In the genomic region with DNA sequence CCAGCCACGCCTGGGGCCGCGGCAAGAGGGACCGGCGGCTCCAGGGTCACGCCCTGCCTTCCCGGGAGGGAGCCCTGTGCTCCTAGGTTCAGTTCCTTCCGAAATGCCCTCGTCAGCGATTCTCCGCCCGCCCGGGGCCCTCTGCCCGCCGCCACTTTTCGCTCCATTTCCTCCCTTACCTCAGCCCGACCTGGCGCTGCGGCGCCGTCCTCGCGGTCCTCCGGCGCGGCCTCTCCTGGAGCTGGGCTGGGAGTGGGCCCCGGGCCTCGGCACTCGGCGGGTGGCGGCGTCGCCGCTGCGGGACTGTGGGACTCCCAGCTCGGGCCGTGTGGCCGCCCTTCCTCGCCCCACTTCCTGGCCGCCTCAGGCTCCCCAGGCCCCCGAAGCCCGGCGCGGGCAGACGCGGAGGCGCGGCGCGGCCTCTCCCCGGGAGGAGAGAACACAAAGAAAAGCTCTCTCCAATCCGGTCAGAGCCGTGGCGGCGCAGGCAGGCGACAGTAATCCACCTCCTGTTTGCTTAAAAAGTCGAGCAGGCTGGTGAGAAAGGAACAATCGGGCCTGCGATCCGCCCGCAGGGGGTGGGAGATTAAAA, we compare ENCODE assay signal across 2 cellular contexts.
TF ChIP-seq lines count a peak whose summit lies in the region.

No MANE protein-coding gene starts in this region.

TF ChIP-seq in HEK293, 187 proteins besides CTCF, POLR2A, EP300 and RAD21 (continued from another document and continues in another):
- TF ChIP-seq, protein P1, sequence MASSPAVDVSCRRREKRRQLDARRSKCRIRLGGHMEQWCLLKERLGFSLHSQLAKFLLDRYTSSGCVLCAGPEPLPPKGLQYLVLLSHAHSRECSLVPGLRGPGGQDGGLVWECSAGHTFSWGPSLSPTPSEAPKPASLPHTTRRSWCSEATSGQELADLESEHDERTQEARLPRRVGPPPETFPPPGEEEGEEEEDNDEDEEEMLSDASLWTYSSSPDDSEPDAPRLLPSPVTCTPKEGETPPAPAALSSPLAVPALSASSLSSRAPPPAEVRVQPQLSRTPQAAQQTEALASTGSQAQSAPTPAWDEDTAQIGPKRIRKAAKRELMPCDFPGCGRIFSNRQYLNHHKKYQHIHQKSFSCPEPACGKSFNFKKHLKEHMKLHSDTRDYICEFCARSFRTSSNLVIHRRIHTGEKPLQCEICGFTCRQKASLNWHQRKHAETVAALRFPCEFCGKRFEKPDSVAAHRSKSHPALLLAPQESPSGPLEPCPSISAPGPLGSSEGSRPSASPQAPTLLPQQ (tag by site-specific recombination; IDR thresholded peaks at IDR 0.05), result peak; percentile 32; the same call in 1 of the 2 replicates
- TF ChIP-seq ZBTB17 (tag by site-specific recombination; IDR thresholded peaks at IDR 0.05), result peak; percentile 95; the same call in 1 of the 2 replicates
- TF ChIP-seq, protein P2, sequence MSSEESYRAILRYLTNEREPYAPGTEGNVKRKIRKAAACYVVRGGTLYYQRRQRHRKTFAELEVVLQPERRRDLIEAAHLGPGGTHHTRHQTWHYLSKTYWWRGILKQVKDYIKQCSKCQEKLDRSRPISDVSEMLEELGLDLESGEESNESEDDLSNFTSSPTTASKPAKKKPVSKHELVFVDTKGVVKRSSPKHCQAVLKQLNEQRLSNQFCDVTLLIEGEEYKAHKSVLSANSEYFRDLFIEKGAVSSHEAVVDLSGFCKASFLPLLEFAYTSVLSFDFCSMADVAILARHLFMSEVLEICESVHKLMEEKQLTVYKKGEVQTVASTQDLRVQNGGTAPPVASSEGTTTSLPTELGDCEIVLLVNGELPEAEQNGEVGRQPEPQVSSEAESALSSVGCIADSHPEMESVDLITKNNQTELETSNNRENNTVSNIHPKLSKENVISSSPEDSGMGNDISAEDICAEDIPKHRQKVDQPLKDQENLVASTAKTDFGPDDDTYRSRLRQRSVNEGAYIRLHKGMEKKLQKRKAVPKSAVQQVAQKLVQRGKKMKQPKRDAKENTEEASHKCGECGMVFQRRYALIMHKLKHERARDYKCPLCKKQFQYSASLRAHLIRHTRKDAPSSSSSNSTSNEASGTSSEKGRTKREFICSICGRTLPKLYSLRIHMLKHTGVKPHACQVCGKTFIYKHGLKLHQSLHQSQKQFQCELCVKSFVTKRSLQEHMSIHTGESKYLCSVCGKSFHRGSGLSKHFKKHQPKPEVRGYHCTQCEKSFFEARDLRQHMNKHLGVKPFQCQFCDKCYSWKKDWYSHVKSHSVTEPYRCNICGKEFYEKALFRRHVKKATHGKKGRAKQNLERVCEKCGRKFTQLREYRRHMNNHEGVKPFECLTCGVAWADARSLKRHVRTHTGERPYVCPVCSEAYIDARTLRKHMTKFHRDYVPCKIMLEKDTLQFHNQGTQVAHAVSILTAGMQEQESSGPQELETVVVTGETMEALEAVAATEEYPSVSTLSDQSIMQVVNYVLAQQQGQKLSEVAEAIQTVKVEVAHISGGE (tag by site-specific recombination; conservative IDR thresholded peaks at IDR 0.05; ENCODE audit: low read depth), result no peak; the same call in 1 of the 2 replicates
- no peak for TF ChIP-seq ZNF555 (tag by site-specific recombination; conservative IDR thresholded peaks at IDR 0.05)
- no peak for TF ChIP-seq YY1 (tag by site-specific recombination; IDR thresholded peaks at IDR 0.05)
- no peak for TF ChIP-seq ZNF138 (tag by site-specific recombination; IDR thresholded peaks at IDR 0.05; ENCODE audit: borderline replicate concordance)
- peak; percentile 28 for TF ChIP-seq ZBTB8A (tag by site-specific recombination; IDR thresholded peaks at IDR 0.05)
- TF ChIP-seq ZNF335 (tag by site-specific recombination; conservative IDR thresholded peaks at IDR 0.05), result peak; percentile 82
- no peak for TF ChIP-seq ZNF211 (tag by site-specific recombination; IDR thresholded peaks at IDR 0.05; ENCODE audit: low read depth)
- peak; percentile 35; the same call in 1 of the 2 replicates for TF ChIP-seq ZNF2 (tag by site-specific recombination; IDR thresholded peaks at IDR 0.05)
- TF ChIP-seq, protein P3, sequence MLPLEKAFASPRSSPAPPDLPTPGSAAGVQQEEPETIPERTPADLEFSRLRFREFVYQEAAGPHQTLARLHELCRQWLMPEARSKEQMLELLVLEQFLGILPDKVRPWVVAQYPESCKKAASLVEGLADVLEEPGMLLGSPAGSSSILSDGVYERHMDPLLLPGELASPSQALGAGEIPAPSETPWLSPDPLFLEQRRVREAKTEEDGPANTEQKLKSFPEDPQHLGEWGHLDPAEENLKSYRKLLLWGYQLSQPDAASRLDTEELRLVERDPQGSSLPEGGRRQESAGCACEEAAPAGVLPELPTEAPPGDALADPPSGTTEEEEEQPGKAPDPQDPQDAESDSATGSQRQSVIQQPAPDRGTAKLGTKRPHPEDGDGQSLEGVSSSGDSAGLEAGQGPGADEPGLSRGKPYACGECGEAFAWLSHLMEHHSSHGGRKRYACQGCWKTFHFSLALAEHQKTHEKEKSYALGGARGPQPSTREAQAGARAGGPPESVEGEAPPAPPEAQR (tag by site-specific recombination; IDR thresholded peaks at IDR 0.05), result no peak
- no peak for TF ChIP-seq ZNF202 (tag by site-specific recombination; IDR thresholded peaks at IDR 0.05; ENCODE audit: borderline replicate concordance)
- peak; percentile 24; the same call in 1 of the 2 replicates for TF ChIP-seq SP2 (tag by site-specific recombination; IDR thresholded peaks at IDR 0.05)
- TF ChIP-seq, protein P4, sequence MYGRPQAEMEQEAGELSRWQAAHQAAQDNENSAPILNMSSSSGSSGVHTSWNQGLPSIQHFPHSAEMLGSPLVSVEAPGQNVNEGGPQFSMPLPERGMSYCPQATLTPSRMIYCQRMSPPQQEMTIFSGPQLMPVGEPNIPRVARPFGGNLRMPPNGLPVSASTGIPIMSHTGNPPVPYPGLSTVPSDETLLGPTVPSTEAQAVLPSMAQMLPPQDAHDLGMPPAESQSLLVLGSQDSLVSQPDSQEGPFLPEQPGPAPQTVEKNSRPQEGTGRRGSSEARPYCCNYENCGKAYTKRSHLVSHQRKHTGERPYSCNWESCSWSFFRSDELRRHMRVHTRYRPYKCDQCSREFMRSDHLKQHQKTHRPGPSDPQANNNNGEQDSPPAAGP (tag by site-specific recombination; IDR thresholded peaks at IDR 0.05), result peak; percentile 69; the same call in 1 of the 2 replicates
- TF ChIP-seq HOXC10 (CRISPR knock-in tag; IDR thresholded peaks at IDR 0.05), result no peak
- TF ChIP-seq PRDM1 (tag by site-specific recombination; IDR thresholded peaks at IDR 0.05), result 0 out of 2 replicates have a peak, but pooled peaks have one; percentile 51
- peak; percentile 82; the same call in 1 of the 2 replicates for TF ChIP-seq KLF7 (tag by site-specific recombination; IDR thresholded peaks at IDR 0.05; ENCODE audit: borderline replicate concordance)

TF ChIP-seq in liver, 16 proteins besides CTCF, POLR2A, EP300 and RAD21 (continued from another document):
- TF ChIP-seq, protein P5, sequence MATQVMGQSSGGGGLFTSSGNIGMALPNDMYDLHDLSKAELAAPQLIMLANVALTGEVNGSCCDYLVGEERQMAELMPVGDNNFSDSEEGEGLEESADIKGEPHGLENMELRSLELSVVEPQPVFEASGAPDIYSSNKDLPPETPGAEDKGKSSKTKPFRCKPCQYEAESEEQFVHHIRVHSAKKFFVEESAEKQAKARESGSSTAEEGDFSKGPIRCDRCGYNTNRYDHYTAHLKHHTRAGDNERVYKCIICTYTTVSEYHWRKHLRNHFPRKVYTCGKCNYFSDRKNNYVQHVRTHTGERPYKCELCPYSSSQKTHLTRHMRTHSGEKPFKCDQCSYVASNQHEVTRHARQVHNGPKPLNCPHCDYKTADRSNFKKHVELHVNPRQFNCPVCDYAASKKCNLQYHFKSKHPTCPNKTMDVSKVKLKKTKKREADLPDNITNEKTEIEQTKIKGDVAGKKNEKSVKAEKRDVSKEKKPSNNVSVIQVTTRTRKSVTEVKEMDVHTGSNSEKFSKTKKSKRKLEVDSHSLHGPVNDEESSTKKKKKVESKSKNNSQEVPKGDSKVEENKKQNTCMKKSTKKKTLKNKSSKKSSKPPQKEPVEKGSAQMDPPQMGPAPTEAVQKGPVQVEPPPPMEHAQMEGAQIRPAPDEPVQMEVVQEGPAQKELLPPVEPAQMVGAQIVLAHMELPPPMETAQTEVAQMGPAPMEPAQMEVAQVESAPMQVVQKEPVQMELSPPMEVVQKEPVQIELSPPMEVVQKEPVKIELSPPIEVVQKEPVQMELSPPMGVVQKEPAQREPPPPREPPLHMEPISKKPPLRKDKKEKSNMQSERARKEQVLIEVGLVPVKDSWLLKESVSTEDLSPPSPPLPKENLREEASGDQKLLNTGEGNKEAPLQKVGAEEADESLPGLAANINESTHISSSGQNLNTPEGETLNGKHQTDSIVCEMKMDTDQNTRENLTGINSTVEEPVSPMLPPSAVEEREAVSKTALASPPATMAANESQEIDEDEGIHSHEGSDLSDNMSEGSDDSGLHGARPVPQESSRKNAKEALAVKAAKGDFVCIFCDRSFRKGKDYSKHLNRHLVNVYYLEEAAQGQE (IDR thresholded peaks at IDR 0.05), result no peak
- TF ChIP-seq HNF4A (conservative IDR thresholded peaks at IDR 0.05), result no peak
- no peak for TF ChIP-seq SP1 (IDR thresholded peaks at IDR 0.05)
- TF ChIP-seq, protein P6, sequence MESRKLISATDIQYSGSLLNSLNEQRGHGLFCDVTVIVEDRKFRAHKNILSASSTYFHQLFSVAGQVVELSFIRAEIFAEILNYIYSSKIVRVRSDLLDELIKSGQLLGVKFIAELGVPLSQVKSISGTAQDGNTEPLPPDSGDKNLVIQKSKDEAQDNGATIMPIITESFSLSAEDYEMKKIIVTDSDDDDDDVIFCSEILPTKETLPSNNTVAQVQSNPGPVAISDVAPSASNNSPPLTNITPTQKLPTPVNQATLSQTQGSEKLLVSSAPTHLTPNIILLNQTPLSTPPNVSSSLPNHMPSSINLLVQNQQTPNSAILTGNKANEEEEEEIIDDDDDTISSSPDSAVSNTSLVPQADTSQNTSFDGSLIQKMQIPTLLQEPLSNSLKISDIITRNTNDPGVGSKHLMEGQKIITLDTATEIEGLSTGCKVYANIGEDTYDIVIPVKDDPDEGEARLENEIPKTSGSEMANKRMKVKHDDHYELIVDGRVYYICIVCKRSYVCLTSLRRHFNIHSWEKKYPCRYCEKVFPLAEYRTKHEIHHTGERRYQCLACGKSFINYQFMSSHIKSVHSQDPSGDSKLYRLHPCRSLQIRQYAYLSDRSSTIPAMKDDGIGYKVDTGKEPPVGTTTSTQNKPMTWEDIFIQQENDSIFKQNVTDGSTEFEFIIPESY (IDR thresholded peaks at IDR 0.05), result no peak
